ENCODE assay signal across 12 cellular contexts in the genomic region with DNA sequence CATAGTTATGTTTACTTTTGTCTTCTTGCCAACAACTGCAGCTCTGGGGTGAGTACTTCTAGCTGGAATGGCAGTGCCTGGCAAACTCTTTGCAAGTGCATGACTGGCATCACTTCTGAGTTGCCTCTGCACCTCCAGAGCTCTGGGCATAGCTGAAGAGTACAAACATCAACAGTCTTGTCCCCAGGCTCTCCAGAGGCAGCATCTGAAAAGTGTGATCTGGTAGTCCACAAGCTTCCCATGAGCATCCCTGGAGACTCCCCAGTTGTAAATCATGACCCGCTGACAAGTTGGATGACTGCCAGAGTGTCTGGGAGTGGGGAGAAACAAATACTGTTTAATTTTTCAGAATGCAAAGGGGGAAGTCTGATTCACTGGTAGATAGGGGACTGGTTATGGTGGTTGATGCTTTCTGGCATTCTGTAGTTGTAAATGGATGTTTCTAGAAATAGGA.
DNase-seq lines count a peak whose midpoint lies in the region; ATAC-seq, FAIRE-seq and TF ChIP-seq lines count a peak whose summit lies in the region.
"Had no signal": no experiment of that assay in that cellular context is flagged by ENCODE, and none has a peak within 500 bp of the region (broad histone marks: within the 10 kb centered on the region; RNA-seq: fewer than 3 reads in every experiment).

No MANE protein-coding gene starts in this region.

- no peaks in the 10 kb centered on the region for H3K4me1 ChIP-seq in kidney (ENCODE audit: control insufficient read depth in 1 of 2, insufficient read depth in 1 of 2, low read depth in 1 of 2, low read length in 2 of 2)

- intact Hi-C loops in kidney (cut with DNase I): no loop called here

- no peak overlapping the region for H3K9ac ChIP-seq in kidney (ENCODE audit: low read length in 2 of 2)

- no peak for TF ChIP-seq CTCF in kidney (IDR thresholded peaks at IDR 0.05; ENCODE audit: borderline replicate concordance, extremely low read depth, insufficient read depth)

- no peak for FAIRE-seq in kidney (lab: Jason Lieb, UNC)
- FAIRE-seq: endometrium had no signal

- no peak overlapping the region for H3K27ac ChIP-seq in kidney (ENCODE audit: low read depth in 2 of 2, low read length in 2 of 2)

- H3K4me3 ChIP-seq in kidney (ENCODE audit: low read length in 2 of 2): no peak overlapping the region

- H3K9me3 ChIP-seq in kidney (ENCODE audit: control insufficient read depth in 1 of 2, low read length in 2 of 2): no peaks in the 10 kb centered on the region

- no peaks in the 10 kb centered on the region for H3K36me3 ChIP-seq in kidney (ENCODE audit: control insufficient read depth in 1 of 2, insufficient read depth in 2 of 2, low read length in 2 of 2)

- DNase-seq in AG20443 (ENCODE audit: low spot score): peak; percentile 40
- DNase-seq in HT1080 (ENCODE audit: low read depth): peak; percentile 10
- DNase-seq in RPMI7951 (ENCODE audit: low read depth): peak; percentile 86
- peak; percentile 50 for DNase-seq in fibroblast of gingiva (ENCODE audit: low read depth)
- DNase-seq in iPS-NIHi11 (ENCODE audit: low spot score): no peak
- DNase-seq in 8988T: no peak
- DNase-seq in kidney: no peak
- DNase-seq: activated effector memory CD4-positive, alpha-beta T cell treated with Interleukin-2 at 50 U/mL for 16 hours; CD8-positive, alpha-beta memory T cell; Kasumi-1 had no signal

- ATAC-seq in HG02623 (IDR thresholded peaks at IDR 0.05; ENCODE audit: unreplicated experiment): no peak

Comparison
In these comparisons a context has a peak if more than half of its experiments do, and no peak if none do; other contexts are left out.
1. DNase-seq: peak in AG20443 (single experiment), HT1080 (single experiment), RPMI7951 (single experiment) and fibroblast of gingiva (single experiment); none in iPS-NIHi11 (single experiment), 8988T (single experiment) and kidney (single experiment).